28 cellular contexts compared by ENCODE assay signal in genomic region chr14:55942101-55942645, GRCh38.
"Had no signal": no experiment of that assay in that cellular context is flagged by ENCODE, and none has a peak within 500 bp of the region (broad histone marks: within the 10 kb centered on the region; RNA-seq: fewer than 3 reads in every experiment).

No MANE protein-coding gene starts in this region.

- H3K4me3 ChIP-seq: ascending aorta, cardiac muscle cell, SJCRH30, SK-N-MC had no signal

- H3K9me3 Mint-ChIP-seq: activated CD4-positive, alpha-beta T cell treated with anti-CD3 and anti-CD28 coated beads, Interleukin-2, amount 10 ng/mL, durations not matched to agents 7 days and 5 days; activated naive CD8-positive, alpha-beta T cell treated with anti-CD3 and anti-CD28 coated beads, Interleukin-2, amount 10 ng/mL, durations not matched to agents 7 days and 5 days; activated T-helper 2 cell treated with anti-CD3 and anti-CD28 coated beads, Interferon-gamma antibody, Interleukin-2, Interleukin-4, amounts not matched to agents 10 μg/mL and 5 μg/mL and 100 μg/mL, durations not matched to agents 14 hours and 24 hours and 36 hours; central memory CD8-positive, alpha-beta T cell had no signal

- H3K27ac ChIP-seq: ascending aorta, cardiac muscle cell, SJCRH30, SK-N-MC had no signal

- H3K27ac Mint-ChIP-seq: activated CD4-positive, alpha-beta T cell treated with anti-CD3 and anti-CD28 coated beads for 36 hours; activated CD4-positive, alpha-beta T cell treated with anti-CD3 and anti-CD28 coated beads, Interleukin-2, amount 10 ng/mL, durations not matched to agents 7 days and 5 days; activated CD8-positive, alpha-beta T cell treated with anti-CD3 and anti-CD28 coated beads, Interleukin-2, amount 10 ng/mL, durations not matched to agents 7 days and 5 days; activated naive CD4-positive, alpha-beta T cell treated with anti-CD3 and anti-CD28 coated beads, Interleukin-2, amount 50 U/mL, for 24 hours; activated naive CD8-positive, alpha-beta T cell treated with anti-CD3 and anti-CD28 coated beads, Interleukin-2, amount 10 ng/mL, durations not matched to agents 7 days and 5 days; activated T-cell treated with anti-CD3 and anti-CD28 coated beads, Interleukin-2, amount 50 U/mL, for 24 hours; activated T-helper 2 cell treated with anti-CD3 and anti-CD28 coated beads, Interferon-gamma antibody, Interleukin-2, Interleukin-4, amounts not matched to agents 10 μg/mL and 5 μg/mL and 100 μg/mL, durations not matched to agents 14 hours and 24 hours and 36 hours; WTC11 had no signal

- H3K4me1 Mint-ChIP-seq: activated CD4-positive, alpha-beta T cell treated with anti-CD3 and anti-CD28 coated beads for 36 hours; activated CD4-positive, alpha-beta T cell treated with anti-CD3 and anti-CD28 coated beads, Interleukin-2, amount 10 ng/mL, durations not matched to agents 7 days and 5 days; activated naive CD4-positive, alpha-beta T cell treated with anti-CD3 and anti-CD28 coated beads, Interleukin-2, amount 50 U/mL, for 24 hours; activated naive CD8-positive, alpha-beta T cell treated with anti-CD3 and anti-CD28 coated beads, Interleukin-2, amount 10 ng/mL, durations not matched to agents 7 days and 5 days; central memory CD8-positive, alpha-beta T cell had no signal

- H3K27me3 ChIP-seq: ascending aorta, cardiac muscle cell, SJCRH30 had no signal

- H3K4me1 ChIP-seq: SJCRH30 had no signal

- DNase-seq: activated CD4-positive, alpha-beta T cell treated with anti-CD3 and anti-CD28 coated beads for 36 hours; activated CD4-positive, alpha-beta T cell treated with anti-CD3 and anti-CD28 coated beads, Interleukin-2, amount 10 ng/mL, durations not matched to agents 7 days and 5 days; activated CD4-positive, alpha-beta T cell treated with anti-CD3 and anti-CD28 coated beads, Interleukin-2, amount 50 U/mL, for 48 hours; activated CD8-positive, alpha-beta T cell treated with anti-CD3 and anti-CD28 coated beads, Interleukin-2, amount 10 ng/mL, durations not matched to agents 7 days and 5 days; activated gamma-delta T cell; activated naive CD4-positive, alpha-beta T cell treated with Interleukin-2 at 50 U/mL for 16 hours; activated naive CD8-positive, alpha-beta T cell treated with anti-CD3 and anti-CD28 coated beads, Interleukin-2, amount 10 ng/mL, durations not matched to agents 7 days and 5 days; activated T-cell treated with anti-CD3 and anti-CD28 coated beads, Interleukin-2, amount 50 U/mL, for 24 hours; amygdala; NCI-H1105; NCI-H1436 treated with DMSO at 0.1 percent for 48 hours; NCI-H1694 treated with DMSO at 0.1 percent for 48 hours; NCI-H2029; NCI-H345; NCI-H524 treated with DMSO at 0.1 percent for 48 hours; SHP77; SJCRH30; T1000 had no signal

- FAIRE-seq: TTC549 had no signal

- ATAC-seq: activated CD4-positive, alpha-beta T cell treated with anti-CD3 and anti-CD28 coated beads for 36 hours; activated CD4-positive, CD25-positive, alpha-beta regulatory T cell treated with anti-CD3 and anti-CD28 coated beads, Interleukin-2, amount 50 U/mL, for 24 hours; activated CD8-positive, alpha-beta T cell treated with anti-CD3 and anti-CD28 coated beads, Interleukin-2, amount 10 ng/mL, durations not matched to agents 7 days and 5 days; Panc1 had no signal

- H3K36me3 Mint-ChIP-seq: activated naive CD4-positive, alpha-beta T cell treated with anti-CD3 and anti-CD28 coated beads, Interleukin-2, amount 50 U/mL, for 24 hours; activated naive CD8-positive, alpha-beta T cell treated with anti-CD3 and anti-CD28 coated beads, Interleukin-2, amount 10 ng/mL, durations not matched to agents 7 days and 5 days had no signal

- H3K4me3 Mint-ChIP-seq: activated CD4-positive, alpha-beta T cell treated with anti-CD3 and anti-CD28 coated beads for 36 hours; activated CD4-positive, alpha-beta T cell treated with anti-CD3 and anti-CD28 coated beads, Interleukin-2, amount 10 ng/mL, durations not matched to agents 7 days and 5 days; activated CD8-positive, alpha-beta T cell treated with anti-CD3 and anti-CD28 coated beads, Interleukin-2, amount 10 ng/mL, durations not matched to agents 7 days and 5 days; activated naive CD4-positive, alpha-beta T cell treated with anti-CD3 and anti-CD28 coated beads, Interleukin-2, amount 50 U/mL, for 24 hours; activated naive CD8-positive, alpha-beta T cell treated with anti-CD3 and anti-CD28 coated beads, Interleukin-2, amount 10 ng/mL, durations not matched to agents 7 days and 5 days; activated T-cell treated with anti-CD3 and anti-CD28 coated beads, Interleukin-2, amount 50 U/mL, for 24 hours; central memory CD8-positive, alpha-beta T cell; WTC11 had no signal

- H3K9me3 ChIP-seq: ascending aorta, SJCRH30 had no signal

- H3K36me3 ChIP-seq: ascending aorta, cardiac muscle cell, SJCRH30 had no signal

- H3K27me3 Mint-ChIP-seq: activated CD4-positive, alpha-beta T cell treated with anti-CD3 and anti-CD28 coated beads, Interleukin-2, amount 10 ng/mL, durations not matched to agents 7 days and 5 days; activated naive CD8-positive, alpha-beta T cell treated with anti-CD3 and anti-CD28 coated beads, Interleukin-2, amount 10 ng/mL, durations not matched to agents 7 days and 5 days had no signal
